8 cellular contexts compared by ENCODE assay signal in the genomic region with DNA sequence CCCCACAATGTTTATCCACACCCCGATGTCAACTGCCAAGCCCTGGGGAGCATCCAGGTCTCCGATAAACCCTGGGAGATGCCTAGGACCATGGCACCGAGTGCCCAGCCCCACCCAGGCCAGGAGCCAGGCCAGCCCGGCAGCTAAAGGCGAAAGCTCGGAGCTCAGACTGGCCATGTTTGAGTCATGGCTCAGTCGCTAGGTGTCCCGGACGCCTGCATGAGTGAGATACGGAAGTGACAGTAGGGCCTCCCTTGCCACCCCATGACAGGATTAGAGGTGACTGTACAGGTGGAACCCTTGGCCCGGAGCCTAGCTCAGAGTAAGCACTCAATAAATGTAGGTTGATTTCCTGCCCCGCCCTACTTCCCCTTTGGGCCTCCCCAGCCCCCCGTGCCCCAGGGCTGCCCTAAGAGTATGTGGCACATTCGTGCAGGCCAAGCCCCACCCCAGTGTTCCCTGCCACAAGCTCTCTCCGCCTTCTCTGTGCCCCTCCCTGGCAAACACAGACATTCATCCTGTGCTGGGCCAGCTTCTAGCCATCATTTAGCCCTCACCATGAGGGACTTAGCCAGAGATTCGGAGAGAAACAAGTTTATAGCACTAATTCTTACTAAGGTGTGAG. TPM values are rescaled to one million over a fixed set of nuclear protein-coding genes. Genes with fewer than 3 reads are reported as not detected.
A peak's percentile ranks its signal among the peaks of the same experiment; 100 is the strongest.
DNase-seq lines count a peak whose midpoint lies in the region; TF ChIP-seq lines count a peak whose summit lies in the region.

No MANE protein-coding gene starts in this region.

- no peaks in the 10 kb centered on the region for H3K36me3 Mint-ChIP-seq in neural progenitor cell

- H2AFZ ChIP-seq in PC-9 = peak overlapping the region; percentile 34; the same call in 1 of the 2 replicates
- H2AFZ ChIP-seq in hepatocyte = no peak overlapping the region
- no peak overlapping the region for H2AFZ ChIP-seq in neural progenitor cell (replicated peaks)

- peaks cover 9% of the 10 kb centered on the region for H3K27me3 Mint-ChIP-seq in neural progenitor cell (ENCODE audit: insufficient read depth, low read depth)

- H4K20me1 ChIP-seq in PC-9 (ENCODE audit: insufficient read depth) (no peaks in the 10 kb centered on the region), hepatocyte (ENCODE audit: insufficient read depth, poor library complexity, severe bottlenecking) (no peaks in the 10 kb centered on the region), neural progenitor cell (ENCODE audit: low read depth) (no peaks in the 10 kb centered on the region)

- no peak; the same call in 1 of the 2 replicates for TF ChIP-seq CTCF in PC-9 (conservative IDR thresholded peaks at IDR 0.05)
- TF ChIP-seq CTCF in hepatocyte (IDR thresholded peaks at IDR 0.05; ENCODE audit: poor library complexity) = no peak
- no peak for TF ChIP-seq CTCF in neural progenitor cell (IDR thresholded peaks at IDR 0.05)

- intact Hi-C loops in PC-9 (cut with micrococcal nuclease; ENCODE audit: unreplicated experiment) = loop anchor here (1.0 kb wide), 2 partner anchors 9 to 41 kb away; partner anchors contain the start of gene RAB8A

- peaks cover 23% of the 10 kb centered on the region for H3K4me1 Mint-ChIP-seq in neural progenitor cell

- no peak overlapping the region for H3K27ac Mint-ChIP-seq in neural progenitor cell

- H3K27ac ChIP-seq in PC-9 = peak overlapping the region; percentile 81
- H3K27ac ChIP-seq in hepatocyte = peak overlapping the region; percentile 70
- H3K27ac ChIP-seq in neural progenitor cell = no peak overlapping the region

- H3K9me3 ChIP-seq in PC-9 (ENCODE audit: insufficient read depth, low read depth) = no peaks in the 10 kb centered on the region
- H3K9me3 ChIP-seq in hepatocyte (ENCODE audit: low read depth) = no peaks in the 10 kb centered on the region
- H3K9me3 ChIP-seq in neural progenitor cell (ENCODE audit: low read depth) = no peaks in the 10 kb centered on the region

- H3K9me2 ChIP-seq in PC-9 (ENCODE audit: insufficient read depth) (no peaks in the 10 kb centered on the region), hepatocyte (replicated peaks; ENCODE audit: insufficient read depth) (no peaks in the 10 kb centered on the region)

- H3K36me3 ChIP-seq in PC-9 (ENCODE audit: low read depth) = no peaks in the 10 kb centered on the region
- H3K36me3 ChIP-seq in hepatocyte (replicated peaks; ENCODE audit: insufficient read depth, low read depth) = no peaks in the 10 kb centered on the region
- no peaks in the 10 kb centered on the region for H3K36me3 ChIP-seq in neural progenitor cell

- POLR2A ChIA-PET in PC-9 (lab: Charles Lee; ENCODE audit: unreplicated experiment) = interaction anchor here (0.6 to 1.0 kb wide), 7 partner anchors 10 to 233 kb away, joined by 3 to 16 read pairs (median 6); partner anchors contain the start of genes CYP4F11 and FAM32A

- H3K4me3 ChIP-seq in PC-9 (peak overlapping the region; percentile 41; the same call in 1 of the 2 replicates), hepatocyte (no peak overlapping the region), neural progenitor cell (no peak overlapping the region)

- TF ChIP-seq POLR2A in GM19099 (IDR thresholded peaks at IDR 0.05; ENCODE audit: extremely low read depth, insufficient read length, low read depth) = peak; percentile 52

- H3K9ac ChIP-seq in neural progenitor cell = no peak overlapping the region

- peak overlapping the region; percentile 74 for H3K4me2 ChIP-seq in PC-9
- H3K4me2 ChIP-seq in hepatocyte = no peak overlapping the region
- no peak overlapping the region for H3K4me2 ChIP-seq in neural progenitor cell

- peaks cover 28% of the 10 kb centered on the region for H3K79me2 ChIP-seq in PC-9 (ENCODE audit: low read depth)
- H3K79me2 ChIP-seq in hepatocyte = peaks cover 6% of the 10 kb centered on the region
- H3K79me2 ChIP-seq in neural progenitor cell (ENCODE audit: low read depth) = peaks cover 5% of the 10 kb centered on the region

- CTCF ChIA-PET in PC-9 (lab: Charles Lee) = interaction anchor here (1.0 kb wide), 1 partner anchor 40 kb away, joined by 3 read pairs; no protein-coding TSS in a partner anchor

- H3K4me1 ChIP-seq in PC-9 (replicated peaks; ENCODE audit: insufficient read depth) (peaks cover 44% of the 10 kb centered on the region), hepatocyte (ENCODE audit: insufficient read depth) (no peaks in the 10 kb centered on the region), neural progenitor cell (no peaks in the 10 kb centered on the region)

- WGBS in hepatocyte (ENCODE audit: low lambda C conversion rate, missing lambda C conversion rate) = 86% methylated on average over 16 of the region's 16 CpGs

- DNase-seq in PC-9 = peak; percentile 96 to 100
- DNase-seq in activated effector memory CD4-positive, alpha-beta T cell treated with Interleukin-2 at 50 U/mL for 16 hours = peak; percentile 90
- no peak for DNase-seq in hepatocyte (ENCODE audit: low spot score)
- DNase-seq in stimulated activated CD8-positive, alpha-beta memory T cell treated with anti-CD3 and anti-CD28 coated beads, Interleukin-15, amount 100 ng/mL, for 1 hour (ENCODE audit: low read depth) = peak; percentile 71
- no peak for DNase-seq in amygdala (lab: John Stamatoyannopoulos, UW)
- no peak for DNase-seq in NCI-H748 (lab: John Stamatoyannopoulos, UW; ENCODE audit: unreplicated experiment)
- DNase-seq in neural progenitor cell (ENCODE audit: low spot score) = no peak

- H3F3A ChIP-seq in PC-9 (ENCODE audit: insufficient read depth, low read depth) (peaks cover 65% of the 10 kb centered on the region), neural progenitor cell (ENCODE audit: low read depth) (peaks cover 6% of the 10 kb centered on the region)

- H3K9me3 Mint-ChIP-seq in neural progenitor cell = no peaks in the 10 kb centered on the region

- BruUV-seq in PC-9 (replicated peaks; lab: Mats Ljungman, UMichigan) = no TSS peak

- H3K4me3 Mint-ChIP-seq in neural progenitor cell = no peak overlapping the region

- no peaks in the 10 kb centered on the region for H3K27me3 ChIP-seq in PC-9 (ENCODE audit: insufficient read depth, low read depth)
- H3K27me3 ChIP-seq in hepatocyte = no peaks in the 10 kb centered on the region
- no peaks in the 10 kb centered on the region for H3K27me3 ChIP-seq in neural progenitor cell

RNA-seq across cellular contexts. Expression of gene TPM4, which starts 5.8 kb away (rescaled TPM):
- total RNA-seq in PC-9 (2021) (279 and 307 TPM in 2 replicates), hepatocyte (405 and 417 TPM in 2 replicates), neural progenitor cell (ENCODE audit: low replicate concordance) (446 and 535 TPM in 2 replicates)
- 337 and 344 TPM in 2 replicates for polyA plus RNA-seq in hepatocyte

RNA-seq across cellular contexts. Expression of gene RAB8A, which starts 41.2 kb away (rescaled TPM):
- total RNA-seq in PC-9 (2021) (87.9 and 104 TPM in 2 replicates), hepatocyte (60.2 and 77.0 TPM in 2 replicates), neural progenitor cell (ENCODE audit: low replicate concordance) (39.2 and 61.7 TPM in 2 replicates)
- polyA plus RNA-seq in hepatocyte = 84.4 and 89.5 TPM in 2 replicates

Comparison
In these comparisons a context has a peak if more than half of its experiments do, and no peak if none do; other contexts are left out.
1. DNase-seq: peak in PC-9 (2 of 2), activated effector memory CD4-positive, alpha-beta T cell treated with Interleukin-2 at 50 U/mL for 16 hours (single experiment) and stimulated activated CD8-positive, alpha-beta memory T cell treated with anti-CD3 and anti-CD28 coated beads, Interleukin-15, amount 100 ng/mL, for 1 hour (single experiment); none in hepatocyte (single experiment), amygdala (0 of 56), NCI-H748 (single experiment) and neural progenitor cell (single experiment).